In genomic region chr14:43532825-43533416, GRCh38 we compare ENCODE assay signal across 17 cellular contexts.
DNase-seq lines count a peak whose midpoint lies in the region; ATAC-seq and TF ChIP-seq lines count a peak whose summit lies in the region.
"Had no signal": no experiment of that assay in that cellular context is flagged by ENCODE, and none has a peak within 500 bp of the region (broad histone marks: within the 10 kb centered on the region; RNA-seq: fewer than 3 reads in every experiment).

No MANE protein-coding gene starts in this region.

- peaks cover 14% of the 10 kb centered on the region for H3K36me3 Mint-ChIP-seq in WTC11
- H3K36me3 Mint-ChIP-seq: CD4-positive, CD25-positive, alpha-beta regulatory T cell; CD8-positive, alpha-beta memory T cell had no signal

- TF ChIP-seq POLR2A in spleen (IDR thresholded peaks at IDR 0.05): no peak

- no peaks in the 10 kb centered on the region for H3K27me3 ChIP-seq in spleen (replicated peaks in 1 of 7)
- H3K27me3 ChIP-seq in upper lobe of right lung: no peaks in the 10 kb centered on the region
- H3K27me3 ChIP-seq: BLaER1 treated with 17β-estradiol and CSF1 and Interleukin-3, amounts not matched to agents 10 nM and 100 nM had no signal

- POLR2A ChIA-PET in WTC11 (lab: Charles Lee): no interaction called here

- H3K27ac Mint-ChIP-seq in WTC11: no peak overlapping the region
- H3K27ac Mint-ChIP-seq: B cell; CD4-positive, CD25-positive, alpha-beta regulatory T cell; CD8-positive, alpha-beta memory T cell had no signal

- peaks cover 14% of the 10 kb centered on the region for H3K4me1 Mint-ChIP-seq in WTC11
- H3K4me1 Mint-ChIP-seq: B cell; CD4-positive, CD25-positive, alpha-beta regulatory T cell; CD8-positive, alpha-beta memory T cell had no signal

- CTCF ChIA-PET in WTC11 (lab: Charles Lee): interaction anchor here (1.2 kb wide), 1 partner anchor 8 kb away, joined by 3 read pairs; no protein-coding TSS in a partner anchor

- TF ChIP-seq CTCF in WTC11 (IDR thresholded peaks at IDR 0.05) (no peak), spleen (IDR thresholded peaks at IDR 0.05 in 8 of 11, conservative IDR thresholded peaks at IDR 0.05 in 3 of 11) (no peak), upper lobe of right lung (IDR thresholded peaks at IDR 0.05) (no peak)

- no peak overlapping the region for H3K27ac ChIP-seq in spleen
- H3K27ac ChIP-seq in upper lobe of right lung: no peak overlapping the region
- H3K27ac ChIP-seq in caudate nucleus (ENCODE audit: low read depth, low read length): no peak overlapping the region
- H3K27ac ChIP-seq: BLaER1 treated with 17β-estradiol and CSF1 and Interleukin-3, amounts not matched to agents 10 nM and 100 nM; GM23248 had no signal

- ATAC-seq in WTC11 (peak; percentile 22; the same call in 1 of the 2 replicates), upper lobe of right lung (peak; percentile 44), HG03108 (IDR thresholded peaks at IDR 0.05; ENCODE audit: unreplicated experiment) (no peak)

- H3K27me3 Mint-ChIP-seq in WTC11 (ENCODE audit: low read depth): no peaks in the 10 kb centered on the region
- H3K27me3 Mint-ChIP-seq: B cell; CD4-positive, CD25-positive, alpha-beta regulatory T cell; CD8-positive, alpha-beta memory T cell had no signal

- intact Hi-C loops in spleen (cut with DNase I; ENCODE audit: low total_unique reads): no loop called here
- intact Hi-C loops in upper lobe of right lung (cut with DNase I): no loop called here

- DNase-seq in Daoy (ENCODE audit: low read depth): peak; percentile 37
- DNase-seq in WTC11 (ENCODE audit: low spot score): no peak
- DNase-seq in spleen: peak; percentile 64
- DNase-seq in upper lobe of right lung: no peak
- no peak for DNase-seq in T-helper 9 cell
- no peak for DNase-seq in caudate nucleus (lab: John Stamatoyannopoulos, UW)
- DNase-seq: CD4-positive, CD25-positive, alpha-beta regulatory T cell; CD8-positive, alpha-beta memory T cell; COR-L47; DMS 273 treated with DMSO at 0.1 percent for 48 hours; DMS53; DND-41; GM23248; HCEC 1CT had no signal

- no peaks in the 10 kb centered on the region for H3K4me1 ChIP-seq in spleen
- no peaks in the 10 kb centered on the region for H3K4me1 ChIP-seq in upper lobe of right lung
- H3K4me1 ChIP-seq: BLaER1 treated with 17β-estradiol and CSF1 and Interleukin-3, amounts not matched to agents 10 nM and 100 nM had no signal

- peaks cover 16% of the 10 kb centered on the region for H3K9me3 Mint-ChIP-seq in WTC11

- H3K36me3 ChIP-seq in spleen (no peaks in the 10 kb centered on the region), upper lobe of right lung (no peaks in the 10 kb centered on the region)
- H3K36me3 ChIP-seq: BLaER1 treated with 17β-estradiol and CSF1 and Interleukin-3, amounts not matched to agents 10 nM and 100 nM had no signal

- WGBS in spleen, 5 donors: 89 to 95% (median 92%) methylated on average over 18 to 40 of the region's 40 CpGs

- no peak overlapping the region for H3K4me3 ChIP-seq in spleen
- no peak overlapping the region for H3K4me3 ChIP-seq in upper lobe of right lung
- H3K4me3 ChIP-seq: BLaER1 treated with 17β-estradiol and CSF1 and Interleukin-3, amounts not matched to agents 10 nM and 100 nM; GM23248 had no signal

- no peak overlapping the region for H3K4me3 Mint-ChIP-seq in WTC11
- H3K4me3 Mint-ChIP-seq: B cell; CD4-positive, CD25-positive, alpha-beta regulatory T cell; CD8-positive, alpha-beta memory T cell had no signal

- peaks cover 0 to 37% (median 21%) of the 10 kb centered on the region in 8 donors for H3K9me3 ChIP-seq in spleen
- H3K9me3 ChIP-seq in upper lobe of right lung: no peaks in the 10 kb centered on the region

TF ChIP-seq in WTC11, 78 proteins besides CTCF, POLR2A, EP300 and RAD21:
- TF ChIP-seq, protein P1, sequence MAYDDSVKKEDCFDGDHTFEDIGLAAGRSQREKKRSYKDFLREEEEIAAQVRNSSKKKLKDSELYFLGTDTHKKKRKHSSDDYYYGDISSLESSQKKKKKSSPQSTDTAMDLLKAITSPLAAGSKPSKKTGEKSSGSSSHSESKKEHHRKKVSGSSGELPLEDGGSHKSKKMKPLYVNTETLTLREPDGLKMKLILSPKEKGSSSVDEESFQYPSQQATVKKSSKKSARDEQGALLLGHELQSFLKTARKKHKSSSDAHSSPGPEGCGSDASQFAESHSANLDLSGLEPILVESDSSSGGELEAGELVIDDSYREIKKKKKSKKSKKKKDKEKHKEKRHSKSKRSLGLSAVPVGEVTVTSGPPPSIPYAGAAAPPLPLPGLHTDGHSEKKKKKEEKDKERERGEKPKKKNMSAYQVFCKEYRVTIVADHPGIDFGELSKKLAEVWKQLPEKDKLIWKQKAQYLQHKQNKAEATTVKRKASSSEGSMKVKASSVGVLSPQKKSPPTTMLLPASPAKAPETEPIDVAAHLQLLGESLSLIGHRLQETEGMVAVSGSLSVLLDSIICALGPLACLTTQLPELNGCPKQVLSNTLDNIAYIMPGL (CRISPR knock-in tag; IDR thresholded peaks at IDR 0.05): no peak
- no peak for TF ChIP-seq OVOL2 (CRISPR knock-in tag; IDR thresholded peaks at IDR 0.05; ENCODE audit: borderline replicate concordance)
- no peak for TF ChIP-seq RELA (CRISPR knock-in tag; IDR thresholded peaks at IDR 0.05; ENCODE audit: borderline replicate concordance)
- no peak for TF ChIP-seq CREM (CRISPR knock-in tag; IDR thresholded peaks at IDR 0.05)
- no peak for TF ChIP-seq MAX (CRISPR knock-in tag; IDR thresholded peaks at IDR 0.05)
- TF ChIP-seq JAZF1 (CRISPR knock-in tag; IDR thresholded peaks at IDR 0.05): no peak
- TF ChIP-seq GABPB1 (CRISPR knock-in tag; IDR thresholded peaks at IDR 0.05): no peak

Comparison
In these comparisons a context has a peak if more than half of its experiments do, and no peak if none do; other contexts are left out.
1. DNase-seq: peak in Daoy (single experiment) and spleen (single experiment); none in WTC11 (single experiment), upper lobe of right lung (single experiment), T-helper 9 cell (single experiment) and caudate nucleus (0 of 61).